8 cellular contexts compared by ENCODE assay signal in genomic region chr17:64145751-64146417, GRCh38. TPM values are rescaled to one million over a fixed set of nuclear protein-coding genes. Genes with fewer than 3 reads are reported as not detected.
DNase-seq lines count a peak whose midpoint lies in the region; ATAC-seq and TF ChIP-seq lines count a peak whose summit lies in the region.

No MANE protein-coding gene starts in this region.

- CTCF ChIA-PET in RWPE1 (lab: Yijun Ruan, JAX), result interaction anchor here (0.6 to 2.4 kb wide), 3 partner anchors 13 to 227 kb away, joined by 4 to 13 read pairs (median 10); no protein-coding TSS in a partner anchor

- no peaks in the 10 kb centered on the region for H3F3A ChIP-seq in Loucy (ENCODE audit: low read depth)

- H3K4me1 ChIP-seq in ES-I3 (ENCODE audit: insufficient read depth, low read length), result peaks cover 7% of the 10 kb centered on the region; the same call in 1 of the 2 replicates
- H3K4me1 ChIP-seq in Loucy (ENCODE audit: insufficient read depth, low read length, poor library complexity, severe bottlenecking), result peaks cover 11% of the 10 kb centered on the region

- H3K4me2 ChIP-seq in Loucy (ENCODE audit: low read depth, low read length, poor library complexity, severe bottlenecking), result peak overlapping the region; percentile 86

- H3K36me3 Mint-ChIP-seq in nephron progenitor cell (ENCODE audit: low read depth), result peaks cover 23% of the 10 kb centered on the region

- H3K36me3 ChIP-seq in ES-I3 (ENCODE audit: insufficient read depth, low read length), result no peaks in the 10 kb centered on the region
- peaks cover 4% of the 10 kb centered on the region for H3K36me3 ChIP-seq in H7 (replicated peaks; ENCODE audit: control insufficient read depth, insufficient read depth, low read length)
- peaks cover 5% of the 10 kb centered on the region; the same call in 1 of the 2 replicates for H3K36me3 ChIP-seq in Loucy (ENCODE audit: insufficient read depth, low read length)

- ATAC-seq in stimulated activated naive CD8-positive, alpha-beta T cell treated with anti-CD3 and anti-CD28 coated beads, Interleukin-15, Interleukin-2, amounts not matched to agents 100 U/mL and 50 U/mL, for 24 hours, result peak; percentile 98

- H3K27ac ChIP-seq in RWPE1, result peak overlapping the region; percentile 99

- peak; percentile 94 for DNase-seq in H7
- peak; percentile 98 for DNase-seq in RWPE1 (ENCODE audit: low spot score)
- DNase-seq in activated T-helper 9 cell treated with anti-CD3 and anti-CD28 coated beads, Interleukin-2, amount 50 U/mL, for 16 hours (ENCODE audit: low read depth), result peak; percentile 91
- peak; percentile 100 for DNase-seq in fibroblast of villous mesenchyme (ENCODE audit: low read depth)
- DNase-seq in nephron progenitor cell, result peak; percentile 92
- peak; percentile 93 for DNase-seq in stimulated activated naive CD8-positive, alpha-beta T cell treated with anti-CD3 and anti-CD28 coated beads, Interleukin-15, Interleukin-2, amounts not matched to agents 100 U/mL and 50 U/mL, for 24 hours

- no peaks in the 10 kb centered on the region for H3K27me3 Mint-ChIP-seq in nephron progenitor cell (ENCODE audit: low read depth, poor library complexity)

- POLR2A ChIA-PET in RWPE1 (lab: Yijun Ruan, JAX; ENCODE audit: low non-redundant PET), result interaction anchor here (0.6 to 1.2 kb wide), 9 partner anchors 9 to 360 kb away, joined by 3 to 8 read pairs (median 4); partner anchors contain the start of gene TEX2

- H3K4me3 ChIP-seq in H7 (ENCODE audit: insufficient read depth, low read depth, low read length), result peak overlapping the region; percentile 95
- peak overlapping the region; percentile 84 for H3K4me3 ChIP-seq in Loucy (ENCODE audit: low read length, poor library complexity, severe bottlenecking)
- H3K4me3 ChIP-seq in fibroblast of villous mesenchyme (ENCODE audit: low read depth, low read length), result peak overlapping the region; percentile 85

- no peaks in the 10 kb centered on the region for H3K27me3 ChIP-seq in H7 (ENCODE audit: control insufficient read depth, insufficient read depth, low read length)
- H3K27me3 ChIP-seq in Loucy (ENCODE audit: insufficient read depth, low read length, poor library complexity, severe bottlenecking), result no peaks in the 10 kb centered on the region

- peaks cover 26% of the 10 kb centered on the region for H3K79me2 ChIP-seq in Loucy (ENCODE audit: insufficient read depth, low read length)

- no peak overlapping the region for H3K27ac Mint-ChIP-seq in nephron progenitor cell

- peak overlapping the region; percentile 90 for H2AFZ ChIP-seq in Loucy (ENCODE audit: low read length)

- H3K9me3 ChIP-seq in ES-I3 (ENCODE audit: control insufficient read depth, insufficient read depth, low read length) (no peaks in the 10 kb centered on the region), Loucy (ENCODE audit: insufficient read depth, low read depth, low read length) (no peaks in the 10 kb centered on the region)

- H3K9me2 ChIP-seq in Loucy (replicated peaks; ENCODE audit: low read depth, low read length), result no peaks in the 10 kb centered on the region

- peak overlapping the region; percentile 77 for H3K9ac ChIP-seq in ES-I3 (ENCODE audit: low read depth, low read length)
- H3K9ac ChIP-seq in Loucy (ENCODE audit: low read depth, low read length, poor library complexity, severe bottlenecking), result peak overlapping the region; percentile 95

- TF ChIP-seq CTCF in Loucy (conservative IDR thresholded peaks at IDR 0.05; ENCODE audit: low read length) (no peak), RWPE1 (conservative IDR thresholded peaks at IDR 0.05; ENCODE audit: low read depth) (no peak), fibroblast of villous mesenchyme (IDR thresholded peaks at IDR 0.05; ENCODE audit: insufficient read depth, low read depth, low read length) (no peak), nephron progenitor cell (IDR thresholded peaks at IDR 0.05) (no peak)

- H3K9me3 Mint-ChIP-seq in nephron progenitor cell, result no peaks in the 10 kb centered on the region

- peaks cover 17% of the 10 kb centered on the region for H4K20me1 ChIP-seq in Loucy (ENCODE audit: insufficient read depth, low read length, poor library complexity, severe bottlenecking)

- H3K4me1 Mint-ChIP-seq in nephron progenitor cell, result peaks cover 26% of the 10 kb centered on the region

- H3K4me3 Mint-ChIP-seq in nephron progenitor cell, result no peak overlapping the region

RNA-seq across cellular contexts. Expression of gene ERN1, which starts 15.9 kb away (rescaled TPM):
- total RNA-seq in H7 (2014; rRNA removed; shearing (Covaris generic)), result 1.8 and 2.3 TPM in 2 replicates
- 13.5 and 14.7 TPM in 2 replicates for total RNA-seq in fibroblast of villous mesenchyme

Comparison
In these comparisons a context has a peak if more than half of its experiments do, and no peak if none do; other contexts are left out.
1. Peak in every context shown above with its lines: DNase-seq, ATAC-seq, H3K4me3 ChIP-seq and H3K27ac ChIP-seq.